16 cellular contexts compared by ENCODE assay signal in the genomic region with DNA sequence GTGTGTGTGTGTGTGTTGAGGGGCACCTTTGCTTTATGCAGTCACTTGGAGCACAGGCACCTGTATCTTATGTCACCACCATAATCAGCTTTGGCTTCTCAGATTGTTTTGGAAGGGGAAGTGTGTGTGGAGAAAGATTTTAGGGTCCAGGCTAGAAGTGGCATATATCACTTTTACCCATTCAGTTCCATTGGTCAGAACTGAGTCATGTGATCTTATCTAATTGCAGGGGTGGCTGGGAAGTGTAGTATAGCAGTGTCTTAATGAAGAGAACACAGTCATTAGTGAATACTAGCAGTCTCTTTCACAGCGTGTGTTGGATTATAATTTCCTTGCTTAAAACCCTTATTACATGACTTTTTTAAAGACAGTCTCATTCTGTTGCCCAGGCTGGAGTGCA. TPM values are rescaled to one million over a fixed set of nuclear protein-coding genes. Genes with fewer than 3 reads are reported as not detected.
DNase-seq lines count a peak whose midpoint lies in the region; ATAC-seq lines count a peak whose summit lies in the region.
"Had no signal": no experiment of that assay in that cellular context is flagged by ENCODE, and none has a peak within 500 bp of the region (broad histone marks: within the 10 kb centered on the region; RNA-seq: fewer than 3 reads in every experiment).

No MANE protein-coding gene starts in this region.

- peaks cover 18% of the 10 kb centered on the region for H3K36me3 Mint-ChIP-seq in activated CD4-positive, alpha-beta T cell treated with anti-CD3 and anti-CD28 coated beads for 36 hours (ENCODE audit: low read depth)
- H3K36me3 Mint-ChIP-seq in central memory CD8-positive, alpha-beta T cell (ENCODE audit: insufficient read depth) = peaks cover 6% of the 10 kb centered on the region

- POLR2A ChIA-PET in activated CD4-positive, alpha-beta T cell treated with anti-CD3 and anti-CD28 coated beads for 36 hours (lab: Charles Lee) = no interaction called here

- CTCF ChIA-PET in activated CD4-positive, alpha-beta T cell treated with anti-CD3 and anti-CD28 coated beads for 36 hours (lab: Charles Lee) = no interaction called here

- H3K4me3 Mint-ChIP-seq in activated CD4-positive, alpha-beta T cell treated with anti-CD3 and anti-CD28 coated beads for 36 hours = no peak overlapping the region
- H3K4me3 Mint-ChIP-seq in central memory CD8-positive, alpha-beta T cell = no peak overlapping the region
- H3K4me3 Mint-ChIP-seq: activated CD4-positive, alpha-beta T cell treated with anti-CD3 and anti-CD28 coated beads, Interleukin-2, amount 10 ng/mL, durations not matched to agents 24 days and 14 days; activated naive CD4-positive, alpha-beta T cell treated with anti-CD3 and anti-CD28 coated beads, Interleukin-2, amount 50 U/mL, for 24 hours; natural killer cell treated with Interleukin-12 subunit alpha and Interleukin-12 subunit beta and Interleukin-15 and Interleukin-18, amount 100 ng/mL, for 72 hours; type B pancreatic cell had no signal

- H3K27me3 Mint-ChIP-seq in activated CD4-positive, alpha-beta T cell treated with anti-CD3 and anti-CD28 coated beads for 36 hours = no peaks in the 10 kb centered on the region
- no peaks in the 10 kb centered on the region for H3K27me3 Mint-ChIP-seq in central memory CD8-positive, alpha-beta T cell
- H3K27me3 Mint-ChIP-seq: activated CD4-positive, alpha-beta T cell treated with anti-CD3 and anti-CD28 coated beads, Interleukin-2, amount 10 ng/mL, durations not matched to agents 24 days and 14 days; activated naive CD4-positive, alpha-beta T cell treated with anti-CD3 and anti-CD28 coated beads, Interleukin-2, amount 50 U/mL, for 24 hours; natural killer cell treated with Interleukin-12 subunit alpha and Interleukin-12 subunit beta and Interleukin-15 and Interleukin-18, amount 100 ng/mL, for 72 hours; type B pancreatic cell had no signal

- peaks cover 64% of the 10 kb centered on the region for H3K4me1 Mint-ChIP-seq in activated CD4-positive, alpha-beta T cell treated with anti-CD3 and anti-CD28 coated beads for 36 hours
- H3K4me1 Mint-ChIP-seq in central memory CD8-positive, alpha-beta T cell = peaks cover 75% of the 10 kb centered on the region

- no peak for DNase-seq in activated CD4-positive, alpha-beta T cell treated with anti-CD3 and anti-CD28 coated beads for 36 hours
- no peak for DNase-seq in activated CD4-positive, alpha-beta T cell treated with anti-CD3 and anti-CD28 coated beads, Interleukin-2, amount 50 U/mL, for 1 hour
- peak; percentile 0 for DNase-seq in NCI-H2227 (lab: John Stamatoyannopoulos, UW; ENCODE audit: unreplicated experiment)
- no peak for DNase-seq in central memory CD8-positive, alpha-beta T cell (ENCODE audit: low spot score in 2 of 2)
- DNase-seq in stimulated activated naive CD8-positive, alpha-beta T cell treated with anti-CD3 and anti-CD28 coated beads, Interleukin-15, Interleukin-2, amounts not matched to agents 100 U/mL and 50 U/mL, for 24 hours = no peak
- DNase-seq in NCI-H748 (lab: John Stamatoyannopoulos, UW; ENCODE audit: unreplicated experiment) = no peak
- DNase-seq in SHP77 treated with DMSO at 0.1 percent for 48 hours (lab: John Stamatoyannopoulos, UW) = no peak
- DNase-seq: cerebellar nuclear complex, esophagus squamous epithelium, NCI-H226, SIG-M5 had no signal

- H3K9me3 Mint-ChIP-seq in activated CD4-positive, alpha-beta T cell treated with anti-CD3 and anti-CD28 coated beads for 36 hours (ENCODE audit: low read depth) = peaks cover 8% of the 10 kb centered on the region
- no peaks in the 10 kb centered on the region for H3K9me3 Mint-ChIP-seq in central memory CD8-positive, alpha-beta T cell
- H3K9me3 Mint-ChIP-seq: activated naive CD4-positive, alpha-beta T cell treated with anti-CD3 and anti-CD28 coated beads, Interleukin-2, amount 50 U/mL, for 24 hours had no signal

- H3K27ac Mint-ChIP-seq in activated CD4-positive, alpha-beta T cell treated with anti-CD3 and anti-CD28 coated beads for 36 hours = no peak overlapping the region
- H3K27ac Mint-ChIP-seq in central memory CD8-positive, alpha-beta T cell (ENCODE audit: low read depth) = peak overlapping the region; percentile 44
- H3K27ac Mint-ChIP-seq: activated CD4-positive, alpha-beta T cell treated with anti-CD3 and anti-CD28 coated beads, Interleukin-2, amount 10 ng/mL, durations not matched to agents 24 days and 14 days; type B pancreatic cell had no signal

- ATAC-seq in activated CD4-positive, alpha-beta T cell treated with anti-CD3 and anti-CD28 coated beads for 36 hours = peak; percentile 77
- ATAC-seq in central memory CD8-positive, alpha-beta T cell (replicated peaks; ENCODE audit: extremely low read depth, poor library complexity, severe bottlenecking) = peak; percentile 49
- ATAC-seq in stimulated activated naive CD8-positive, alpha-beta T cell treated with anti-CD3 and anti-CD28 coated beads, Interleukin-15, Interleukin-2, amounts not matched to agents 100 U/mL and 50 U/mL, for 24 hours = peak; percentile 59
- ATAC-seq in GM18858 (IDR thresholded peaks at IDR 0.05; ENCODE audit: unreplicated experiment) = no peak

- intact Hi-C loops in activated CD4-positive, alpha-beta T cell treated with anti-CD3 and anti-CD28 coated beads for 36 hours (cut with DNase I, micrococcal nuclease) = no loop called here

RNA-seq across cellular contexts. Expression of gene NCK1, which starts 20.6 kb away (rescaled TPM):
- total RNA-seq in activated CD4-positive, alpha-beta T cell treated with anti-CD3 and anti-CD28 coated beads for 36 hours = 10 to 100 TPM; 30.4 to 31.9 TPM
